Comparison of ENCODE assay signal across 9 cellular contexts in genomic region chr16:31200821-31201510, GRCh38. TPM values are rescaled to one million over a fixed set of nuclear protein-coding genes. Genes with fewer than 3 reads are reported as not detected.
DNase-seq lines count a peak whose midpoint lies in the region; ATAC-seq and TF ChIP-seq lines count a peak whose summit lies in the region.
"Had no signal": no experiment of that assay in that cellular context is flagged by ENCODE, and none has a peak within 500 bp of the region (broad histone marks: within the 10 kb centered on the region; RNA-seq: fewer than 3 reads in every experiment).

No MANE protein-coding gene starts in this region.

- intact Hi-C loops in gastrocnemius medialis (cut with DNase I; ENCODE audit: low total_unique reads) = no loop called here

- ATAC-seq in GM21515 (IDR thresholded peaks at IDR 0.05; ENCODE audit: unreplicated experiment) (no peak), gastrocnemius medialis (no peak)

- DNase-seq in GM12865 (ENCODE audit: low read depth) (peak; percentile 53), RKO (ENCODE audit: low spot score) (peak; percentile 37), H4 (ENCODE audit: low spot score) (no peak), GM19240 (ENCODE audit: insufficient read length, low spot score) (no peak), gastrocnemius medialis (no peak)
- DNase-seq in central memory CD4-positive, alpha-beta T cell = peak; percentile 56

- H3K27ac ChIP-seq in neutrophil = peak overlapping the region; percentile 89
- no peak overlapping the region for H3K27ac ChIP-seq in gastrocnemius medialis

- H3K9me3 ChIP-seq in neutrophil (no peaks in the 10 kb centered on the region), gastrocnemius medialis (no peaks in the 10 kb centered on the region)

- TF ChIP-seq POLR2A in gastrocnemius medialis (IDR thresholded peaks at IDR 0.05) = no peak

- peak; percentile 19 for TF ChIP-seq CTCF in GM12865 (IDR thresholded peaks at IDR 0.05; ENCODE audit: insufficient read depth, low read depth, low read length, missing control alignments)
- TF ChIP-seq CTCF in neutrophil (IDR thresholded peaks at IDR 0.05) = no peak
- TF ChIP-seq CTCF in gastrocnemius medialis (IDR thresholded peaks at IDR 0.05 in 4 of 5, conservative IDR thresholded peaks at IDR 0.05 in 1 of 5) = no peak

- H3K4me3 ChIP-seq in GM12865 (ENCODE audit: low read depth, low read length) (peak overlapping the region; percentile 77), neutrophil (ENCODE audit: low read depth in 1 of 2, low read length in 1 of 2) (peak overlapping the region; percentile 95 to 96), gastrocnemius medialis (peak overlapping the region in 1 of 4 donors; percentile 59)

- H3K27me3 ChIP-seq in neutrophil (no peaks in the 10 kb centered on the region), gastrocnemius medialis (no peaks in the 10 kb centered on the region)

- in situ Hi-C loops in gastrocnemius medialis (cut with MboI; ENCODE audit: low sequenced_read_pairs in 4 of 4) = loop anchor here in 1 of 4 donors (25.0 kb wide), 1 partner anchor 211 kb away; no protein-coding TSS in a partner anchor

- peaks cover 71 to 74% of the 10 kb centered on the region in 2 experiments for H3K4me1 ChIP-seq in neutrophil (ENCODE audit: control insufficient read depth in 1 of 2, insufficient read depth in 1 of 2, low read depth in 1 of 2, low read length in 1 of 2)
- H3K4me1 ChIP-seq in gastrocnemius medialis = peaks cover 9 to 16% of the 10 kb centered on the region in 2 donors

- H3K36me3 ChIP-seq in neutrophil = peaks cover 48% of the 10 kb centered on the region
- H3K36me3 ChIP-seq in gastrocnemius medialis = peaks cover 0 to 17% of the 10 kb centered on the region in 2 donors

RNA-seq across cellular contexts. Expression of gene PYCARD, which starts 1.6 kb away (rescaled TPM):
- total RNA-seq in H4 (2014; rRNA removed; shearing (Covaris generic)) = not detected in 2 replicates
- 10 to 100 TPM in 1 of 4 donors, 1 to 10 TPM in 3; 1.3 to 16.4 (median 3.7) TPM for total RNA-seq in gastrocnemius medialis

RNA-seq across cellular contexts. Expression of gene TRIM72, which starts 13.0 kb away (rescaled TPM):
- not detected in 2 replicates for total RNA-seq in H4 (2014; rRNA removed; shearing (Covaris generic))
- total RNA-seq in gastrocnemius medialis = 100 to 1,000 TPM in 2 of 4 donors, 10 to 100 TPM in 2; 76.7 to 101 (median 97.4) TPM
- total RNA-seq: renal cortical epithelial cell had no signal

RNA-seq across cellular contexts. Expression of gene PYDC1, which starts 16.0 kb away (rescaled TPM):
- total RNA-seq in H4 (2014; rRNA removed; shearing (Covaris generic)) = not detected in 2 replicates
- not detected for total RNA-seq in gastrocnemius medialis
- total RNA-seq: renal cortical epithelial cell had no signal

RNA-seq across cellular contexts. Expression of gene FUS, which starts 21.0 kb away (rescaled TPM):
- total RNA-seq in H4 (2014; rRNA removed; shearing (Covaris generic)) = 21.5 and 25.8 TPM in 2 replicates
- total RNA-seq in gastrocnemius medialis = 10 to 100 TPM; 20.6 to 45.9 (median 35.1) TPM

RNA-seq across cellular contexts. Expression of gene PRSS36, which starts 51.1 kb away (rescaled TPM):
- 0.12 TPM in 1 of 2 replicates, not detected in the other for total RNA-seq in H4 (2014; rRNA removed; shearing (Covaris generic))
- total RNA-seq in gastrocnemius medialis = 1 to 10 TPM in 3 of 4 donors, not detected in 1; 1.0 to 8.1 (median 3.7) TPM

Comparison
In these comparisons a context has a peak if more than half of its experiments do, and no peak if none do; other contexts are left out.
1. DNase-seq: peak in GM12865 (single experiment), RKO (single experiment) and central memory CD4-positive, alpha-beta T cell (single experiment); none in H4 (single experiment), GM19240 (single experiment) and gastrocnemius medialis (0 of 2).
2. RNA of gene TRIM72, which starts 13.0 kb away (total RNA-seq): 76.7 to 101 TPM in gastrocnemius medialis; not detected in H4; every median in the first group is over 10 times any median in the second.